Comparison of ENCODE assay signal across 8 cellular contexts in genomic region chr15:63288778-63289378, GRCh38. TPM values are rescaled to one million over a fixed set of nuclear protein-coding genes. Genes with fewer than 3 reads are reported as not detected.
A peak's percentile ranks its signal among the peaks of the same experiment; 100 is the strongest.
DNase-seq lines count a peak whose midpoint lies in the region; ATAC-seq and TF ChIP-seq lines count a peak whose summit lies in the region.

No MANE protein-coding gene starts in this region.

- H3K4me1 Mint-ChIP-seq in T-cell = peaks cover 5 to 9% (median 8%) of the 10 kb centered on the region in 3 donors

- peak; percentile 70 for DNase-seq in NCI-H510A treated with DMSO at 0.1 percent for 48 hours (lab: John Stamatoyannopoulos, UW)
- DNase-seq in NCI-H510A (lab: John Stamatoyannopoulos, UW) = no peak
- DNase-seq in NB4 (ENCODE audit: low read depth) = peak; percentile 65
- DNase-seq in T-cell = no peak
- peak; percentile 82 for DNase-seq in fibroblast of pulmonary artery (ENCODE audit: low read depth)
- no peak for DNase-seq in ovary

- intact Hi-C loops in ovary (cut with DNase I) = loop anchor here in 2 of 4 donors (10.0 kb wide), 2 partner anchors 126 to 776 kb away; no protein-coding TSS in a partner anchor

- H3K27ac Mint-ChIP-seq in T-cell = peak overlapping the region; percentile 35 to 58

- ATAC-seq in T-cell (replicated peaks in 1 of 4) (peak; percentile 65 to 81 (median 76)), HG02610 (IDR thresholded peaks at IDR 0.05; ENCODE audit: unreplicated experiment) (no peak), HG02981 (IDR thresholded peaks at IDR 0.05; ENCODE audit: unreplicated experiment) (no peak)

- TF ChIP-seq POLR2A in NB4 (IDR thresholded peaks at IDR 0.05; ENCODE audit: extremely low read depth, insufficient read length) (no peak), ovary (IDR thresholded peaks at IDR 0.05) (no peak)

- no peaks in the 10 kb centered on the region for H3K9me3 ChIP-seq in ovary

- H3K4me3 ChIP-seq in NB4 (ENCODE audit: low read depth, low read length) (no peak overlapping the region), fibroblast of pulmonary artery (replicated peaks; ENCODE audit: low read depth, low read length) (no peak overlapping the region), ovary (no peak overlapping the region)

- no peak overlapping the region for H3K4me3 Mint-ChIP-seq in T-cell

- TF ChIP-seq EP300 in ovary (IDR thresholded peaks at IDR 0.05) = no peak

- no peak overlapping the region for H3K27ac ChIP-seq in ovary

- POLR2A ChIA-PET in T-cell (lab: Charles Lee) = interaction anchor here (0.5 to 0.7 kb wide), 5 partner anchors 11 to 178 kb away, joined by 3 to 8 read pairs (median 5); no protein-coding TSS in a partner anchor

- no peaks in the 10 kb centered on the region for H3K27me3 Mint-ChIP-seq in T-cell

- no peaks in the 10 kb centered on the region for H3K27me3 ChIP-seq in ovary

- TF ChIP-seq CTCF in NB4 (IDR thresholded peaks at IDR 0.05; ENCODE audit: low read depth, low read length) (peak; percentile 40), fibroblast of pulmonary artery (IDR thresholded peaks at IDR 0.05; ENCODE audit: low read length, missing control alignments) (peak; percentile 77), ovary (IDR thresholded peaks at IDR 0.05) (peak in 2 of 3 donors; percentile 54 to 58)

- no peaks in the 10 kb centered on the region for H3K36me3 ChIP-seq in ovary

- H3K4me1 ChIP-seq in ovary (ENCODE audit: insufficient read depth) = no peaks in the 10 kb centered on the region

- H3K36me3 Mint-ChIP-seq in T-cell = peaks cover 41% of the 10 kb centered on the region

- no peaks in the 10 kb centered on the region for H3K9me3 Mint-ChIP-seq in T-cell

- CTCF ChIA-PET in T-cell (lab: Charles Lee) = interaction anchor here in 1 of 2 donors (0.6 to 2.1 kb wide), 5 partner anchors 9 to 1141 kb away, joined by 3 to 17 read pairs (median 3); no protein-coding TSS in a partner anchor

- 1 to 3% (median 1%) methylated on average over 4 of the region's 4 CpGs for WGBS in ovary, 3 donors

RNA-seq across cellular contexts. Expression of gene APH1B, which starts 11.5 kb away (rescaled TPM):
- 10 to 100 TPM; 17.0 to 27.4 (median 20.9) TPM for total RNA-seq in T-cell
- 10 to 100 TPM; 13.2 to 25.2 (median 22.6) TPM for total RNA-seq in ovary
- polyA plus RNA-seq in ovary = 10 to 100 TPM in 1 of 2 donors, 1 to 10 TPM in 1; 9.1 to 20.0 TPM

Comparison
In these comparisons a context has a peak if more than half of its experiments do, and no peak if none do; other contexts are left out.
1. DNase-seq: peak in NCI-H510A treated with DMSO at 0.1 percent for 48 hours (single experiment), NB4 (single experiment) and fibroblast of pulmonary artery (single experiment); none in NCI-H510A (single experiment), T-cell (0 of 34) and ovary (0 of 5).
2. ATAC-seq: peak in T-cell (4 of 4); none in HG02610 (single experiment) and HG02981 (single experiment).
3. Peak in every context shown above with its lines, with median percentiles within 50 percentile points of each other: CTCF ChIP-seq.